ENCODE assay signal across 15 cellular contexts in the genomic region with DNA sequence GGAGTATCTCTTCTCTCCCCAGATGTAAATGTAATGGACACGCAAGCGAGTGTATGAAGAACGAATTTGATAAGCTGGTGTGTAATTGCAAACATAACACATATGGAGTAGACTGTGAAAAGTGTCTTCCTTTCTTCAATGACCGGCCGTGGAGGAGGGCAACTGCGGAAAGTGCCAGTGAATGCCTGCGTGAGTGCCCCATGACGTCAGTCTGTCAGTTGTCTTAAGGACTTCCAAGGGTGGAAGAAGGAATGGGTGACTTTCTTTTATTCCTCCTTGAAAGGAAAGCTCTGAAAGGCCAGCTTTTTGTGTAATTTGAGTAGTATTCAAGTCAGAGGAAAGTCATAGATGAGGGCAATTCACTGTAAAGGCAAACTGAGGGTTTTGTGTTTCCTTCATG.
A peak's percentile ranks its signal among the peaks of the same experiment; 100 is the strongest.
DNase-seq lines count a peak whose midpoint lies in the region; ATAC-seq and TF ChIP-seq lines count a peak whose summit lies in the region.
"Had no signal": no experiment of that assay in that cellular context is flagged by ENCODE, and none has a peak within 500 bp of the region (broad histone marks: within the 10 kb centered on the region; RNA-seq: fewer than 3 reads in every experiment).

No MANE protein-coding gene starts in this region.

- H3K27ac ChIP-seq in breast epithelium (no peak overlapping the region), subcutaneous abdominal adipose tissue (ENCODE audit: low read depth, low read length) (peak overlapping the region; percentile 11)
- H3K27ac ChIP-seq in CD4-positive, alpha-beta T cell (ENCODE audit: low read depth, low read length): no peak overlapping the region
- H3K27ac ChIP-seq: BLaER1 had no signal

- no peaks in the 10 kb centered on the region for H3K27me3 Mint-ChIP-seq in MCF 10A (ENCODE audit: insufficient read depth, unreplicated experiment)
- peaks cover 18% of the 10 kb centered on the region for H3K27me3 Mint-ChIP-seq in CD4-positive, alpha-beta T cell

- no peak for TF ChIP-seq CTCF in MCF 10A (IDR thresholded peaks at IDR 0.05; ENCODE audit: unreplicated experiment)
- TF ChIP-seq CTCF in breast epithelium (IDR thresholded peaks at IDR 0.05): no peak
- TF ChIP-seq CTCF in CD4-positive, alpha-beta T cell (IDR thresholded peaks at IDR 0.05): no peak

- peak overlapping the region; percentile 2 for H3K27ac Mint-ChIP-seq in MCF 10A (ENCODE audit: low read depth, unreplicated experiment)
- no peak overlapping the region for H3K27ac Mint-ChIP-seq in CD4-positive, alpha-beta T cell
- H3K27ac Mint-ChIP-seq: H9 had no signal

- no peak for ATAC-seq in CD4-positive, alpha-beta T cell (ENCODE audit: poor library complexity)

- DNase-seq in MCF 10A (ENCODE audit: unreplicated experiment) (no peak), breast epithelium (ENCODE audit: low spot score in 2 of 2) (no peak), medulla oblongata (ENCODE audit: extremely low spot score) (peak; percentile 43), NCI-H1694 (lab: John Stamatoyannopoulos, UW) (no peak)
- DNase-seq in CD4-positive, alpha-beta T cell: no peak
- DNase-seq in stimulated activated CD8-positive, alpha-beta memory T cell treated with anti-CD3 and anti-CD28 coated beads, Interleukin-4, amount 100 ng/mL, for 48 hours: no peak
- DNase-seq: 8988T, AML-193, DMS 273 treated with DMSO at 0.1 percent for 48 hours, DMS79 treated with DMSO at 0.1 percent for 48 hours, EL, GOT3, H9 had no signal

- H3K4me3 ChIP-seq in breast epithelium (no peak overlapping the region), subcutaneous abdominal adipose tissue (ENCODE audit: low read depth in 1 of 5, low read length in 5 of 5) (no peak overlapping the region)
- H3K4me3 ChIP-seq: BLaER1 had no signal

- BruUV-seq in MCF 10A (replicated peaks; lab: Mats Ljungman, UMichigan): no TSS peak

- CTCF ChIA-PET in MCF 10A (lab: Yijun Ruan, JAX): interaction anchor here (1.7 kb wide), 1 partner anchor 22 kb away, joined by 9 read pairs; no protein-coding TSS in a partner anchor
- CTCF ChIA-PET in CD4-positive, alpha-beta T cell (lab: Charles Lee): no interaction called here

- no peaks in the 10 kb centered on the region for H3K4me1 ChIP-seq in breast epithelium
- peaks cover 0 to 11% (median 5%) of the 10 kb centered on the region in 5 donors for H3K4me1 ChIP-seq in subcutaneous abdominal adipose tissue (ENCODE audit: control insufficient read depth in 5 of 5, insufficient read depth in 5 of 5, low read length in 5 of 5)

- H3K27me3 ChIP-seq in breast epithelium (no peaks in the 10 kb centered on the region), subcutaneous abdominal adipose tissue (ENCODE audit: control insufficient read depth in 5 of 5, insufficient read depth in 4 of 5, low read length in 5 of 5) (no peaks in the 10 kb centered on the region)
- no peaks in the 10 kb centered on the region for H3K27me3 ChIP-seq in CD4-positive, alpha-beta T cell (ENCODE audit: control insufficient read depth, insufficient read depth, low read length)
- H3K27me3 ChIP-seq: BLaER1 had no signal

- no peak for TF ChIP-seq POLR2A in breast epithelium (IDR thresholded peaks at IDR 0.05)

- H3K4me3 Mint-ChIP-seq in MCF 10A (ENCODE audit: unreplicated experiment): no peak overlapping the region
- H3K4me3 Mint-ChIP-seq in CD4-positive, alpha-beta T cell: no peak overlapping the region
- H3K4me3 Mint-ChIP-seq: H9 had no signal

- peaks cover 2% of the 10 kb centered on the region for H3K4me1 Mint-ChIP-seq in MCF 10A (ENCODE audit: insufficient read depth, unreplicated experiment)
- H3K4me1 Mint-ChIP-seq in CD4-positive, alpha-beta T cell (ENCODE audit: low read depth): no peaks in the 10 kb centered on the region

- H3K9me3 ChIP-seq in breast epithelium: no peaks in the 10 kb centered on the region
- H3K9me3 ChIP-seq in subcutaneous abdominal adipose tissue (ENCODE audit: control insufficient read depth in 5 of 5, low read length in 5 of 5): no peaks in the 10 kb centered on the region
- no peaks in the 10 kb centered on the region for H3K9me3 ChIP-seq in CD4-positive, alpha-beta T cell (ENCODE audit: control insufficient read depth, low read length)
- H3K9me3 ChIP-seq: BLaER1 had no signal

- no peak overlapping the region for H3K9ac ChIP-seq in subcutaneous abdominal adipose tissue (ENCODE audit: low read length in 5 of 5)
- H3K9ac ChIP-seq: BLaER1 had no signal

- POLR2A ChIA-PET in MCF 10A (lab: Yijun Ruan, JAX): interaction anchor here (0.8 to 1.0 kb wide), 2 partner anchors 27 to 88 kb away, joined by 3 read pairs; no protein-coding TSS in a partner anchor
- POLR2A ChIA-PET in CD4-positive, alpha-beta T cell (lab: Charles Lee): no interaction called here

- intact Hi-C loops in MCF 10A (cut with micrococcal nuclease) (no loop called here), breast epithelium (cut with DNase I; ENCODE audit: low total_unique reads) (no loop called here)
- intact Hi-C loops in CD4-positive, alpha-beta T cell (cut with DNase I, micrococcal nuclease): no loop called here

- no peaks in the 10 kb centered on the region for H3K9me3 Mint-ChIP-seq in MCF 10A (ENCODE audit: unreplicated experiment)
- no peaks in the 10 kb centered on the region for H3K9me3 Mint-ChIP-seq in CD4-positive, alpha-beta T cell
- H3K9me3 Mint-ChIP-seq: H9 had no signal

- H3K36me3 Mint-ChIP-seq in MCF 10A (ENCODE audit: insufficient read depth, unreplicated experiment): peaks cover 69% of the 10 kb centered on the region
- no peaks in the 10 kb centered on the region for H3K36me3 Mint-ChIP-seq in CD4-positive, alpha-beta T cell (ENCODE audit: low read depth)

- H3K36me3 ChIP-seq in breast epithelium: no peaks in the 10 kb centered on the region
- H3K36me3 ChIP-seq in subcutaneous abdominal adipose tissue (ENCODE audit: control insufficient read depth in 5 of 5, insufficient read depth in 5 of 5, low read length in 5 of 5): peaks cover 27 to 62% (median 46%) of the 10 kb centered on the region in 5 donors
